In the genomic region with DNA sequence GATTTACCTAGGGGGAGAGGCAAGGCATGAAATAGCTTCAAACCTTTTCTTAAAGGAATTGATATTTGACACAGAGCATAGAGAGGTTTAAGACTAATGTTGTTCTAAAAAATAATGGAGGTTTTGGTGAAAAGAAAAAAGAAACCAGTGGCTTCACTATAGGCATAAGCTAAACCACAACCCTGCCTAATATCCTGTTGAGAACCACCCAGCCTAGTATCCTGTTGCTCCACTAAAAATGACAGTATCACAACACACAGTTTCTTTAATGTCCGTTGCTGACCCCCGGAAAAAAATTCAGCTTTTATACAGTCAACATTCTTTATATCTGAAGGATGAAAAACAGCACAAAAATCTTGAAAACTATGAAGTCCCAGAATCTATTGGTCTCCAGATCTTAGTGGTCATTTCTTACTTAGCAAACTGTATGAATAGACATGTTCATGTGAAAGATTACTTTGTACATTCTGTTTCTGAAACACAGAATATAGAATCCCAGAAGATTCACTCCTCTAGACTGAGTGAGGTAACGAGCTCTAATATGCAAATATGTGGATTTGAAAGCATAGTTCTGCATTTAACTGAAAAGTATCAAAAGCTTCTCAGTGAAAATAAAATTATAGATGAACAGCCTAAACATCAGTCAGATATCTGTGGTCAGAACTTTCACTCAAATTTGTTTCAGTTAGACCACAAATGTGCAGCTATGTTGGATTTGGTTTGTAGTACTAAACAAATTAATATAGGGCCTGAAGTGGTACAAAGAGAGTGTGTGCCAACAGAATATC, we compare ENCODE assay signal across 10 cellular contexts. TPM values are rescaled to one million over a fixed set of nuclear protein-coding genes. Genes with fewer than 3 reads are reported as not detected.
A peak's percentile ranks its signal among the peaks of the same experiment; 100 is the strongest.
DNase-seq lines count a peak whose midpoint lies in the region; ATAC-seq and TF ChIP-seq lines count a peak whose summit lies in the region.
"Had no signal": no experiment of that assay in that cellular context is flagged by ENCODE, and none has a peak within 500 bp of the region (broad histone marks: within the 10 kb centered on the region; RNA-seq: fewer than 3 reads in every experiment).

No MANE protein-coding gene starts in this region.

- intact Hi-C loops in Caco-2 (cut with micrococcal nuclease; ENCODE audit: unreplicated experiment): no loop called here

- H3K4me1 ChIP-seq in Caco-2: 0 out of 2 replicates have a peak, but pooled peaks cover 4% of the 10 kb centered on the region
- H3K4me1 ChIP-seq: tibial artery had no signal

- POLR2A ChIA-PET in activated naive CD8-positive, alpha-beta T cell treated with anti-CD3 and anti-CD28 coated beads, Interleukin-2, amount 10 ng/mL, durations not matched to agents 7 days and 5 days (lab: Charles Lee): interaction anchor here (0.6 to 3.7 kb wide), 6 partner anchors 41 to 77 kb away, joined by 3 to 21 read pairs (median 6); a partner anchor contains a TSS
- POLR2A ChIA-PET in Caco-2 (lab: Charles Lee): no interaction called here

- no peaks in the 10 kb centered on the region for H3K27me3 ChIP-seq in Caco-2 (replicated peaks; ENCODE audit: control insufficient read depth, insufficient read depth, low read length)
- H3K27me3 ChIP-seq: tibial artery had no signal

- CTCF ChIA-PET in Caco-2 (lab: Charles Lee): no interaction called here

- no peaks in the 10 kb centered on the region for H3K9me3 Mint-ChIP-seq in activated naive CD8-positive, alpha-beta T cell treated with anti-CD3 and anti-CD28 coated beads, Interleukin-2, amount 10 ng/mL, durations not matched to agents 7 days and 5 days
- no peaks in the 10 kb centered on the region for H3K9me3 Mint-ChIP-seq in Caco-2 (ENCODE audit: unreplicated experiment)

- DNase-seq in GM20000 (ENCODE audit: low spot score) (peak; percentile 7), activated gamma-delta T cell treated with Interleukin-2 at 50 U/mL for 16 hours (no peak), T1000 (lab: John Stamatoyannopoulos, UW) (no peak), NCI-H2107 (lab: John Stamatoyannopoulos, UW) (no peak), Caco-2 (no peak)
- no peak for DNase-seq in activated naive CD8-positive, alpha-beta T cell treated with anti-CD3 and anti-CD28 coated beads, Interleukin-2, amount 10 ng/mL, durations not matched to agents 7 days and 5 days
- DNase-seq: SW 1271, tibial artery had no signal

- no peaks in the 10 kb centered on the region for H3K27me3 Mint-ChIP-seq in activated naive CD8-positive, alpha-beta T cell treated with anti-CD3 and anti-CD28 coated beads, Interleukin-2, amount 10 ng/mL, durations not matched to agents 7 days and 5 days
- H3K27me3 Mint-ChIP-seq in Caco-2 (ENCODE audit: insufficient read depth, unreplicated experiment): no peaks in the 10 kb centered on the region

- H3K4me3 Mint-ChIP-seq in activated naive CD8-positive, alpha-beta T cell treated with anti-CD3 and anti-CD28 coated beads, Interleukin-2, amount 10 ng/mL, durations not matched to agents 7 days and 5 days: peak overlapping the region; percentile 78
- no peak overlapping the region for H3K4me3 Mint-ChIP-seq in Caco-2 (ENCODE audit: unreplicated experiment)

- peak; percentile 88 for ATAC-seq in GM18502 (IDR thresholded peaks at IDR 0.05; ENCODE audit: poor library complexity, unreplicated experiment)
- peak; percentile 86 for ATAC-seq in HG03139 (IDR thresholded peaks at IDR 0.05; ENCODE audit: unreplicated experiment)
- peak; percentile 85 for ATAC-seq in activated naive CD8-positive, alpha-beta T cell treated with anti-CD3 and anti-CD28 coated beads, Interleukin-2, amount 10 ng/mL, durations not matched to agents 7 days and 5 days (ENCODE audit: low read depth)

- peaks cover 34% of the 10 kb centered on the region for H3K4me1 Mint-ChIP-seq in activated naive CD8-positive, alpha-beta T cell treated with anti-CD3 and anti-CD28 coated beads, Interleukin-2, amount 10 ng/mL, durations not matched to agents 7 days and 5 days
- H3K4me1 Mint-ChIP-seq in Caco-2 (ENCODE audit: low read depth, unreplicated experiment): peaks cover 6% of the 10 kb centered on the region

- no peak for TF ChIP-seq CTCF in GM20000 (IDR thresholded peaks at IDR 0.05; ENCODE audit: extremely low read depth, missing control alignments)
- no peak for TF ChIP-seq CTCF in Caco-2 (IDR thresholded peaks at IDR 0.05; ENCODE audit: insufficient read depth in 1 of 2, low read depth in 1 of 2, low read length in 1 of 2, severe bottlenecking in 1 of 2, unreplicated experiment in 1 of 2)

- no TSS peak for BruUV-seq in Caco-2 (replicated peaks; lab: Mats Ljungman, UMichigan)

- H3K9me3 ChIP-seq in Caco-2: no peaks in the 10 kb centered on the region
- H3K9me3 ChIP-seq: tibial artery had no signal

- no peak overlapping the region for H3K4me3 ChIP-seq in Caco-2 (ENCODE audit: low read depth, low read length)
- H3K4me3 ChIP-seq: tibial artery had no signal

- H3K36me3 ChIP-seq in Caco-2 (ENCODE audit: control insufficient read depth, insufficient read depth, low read length): no peaks in the 10 kb centered on the region

- H3K27ac Mint-ChIP-seq in activated naive CD8-positive, alpha-beta T cell treated with anti-CD3 and anti-CD28 coated beads, Interleukin-2, amount 10 ng/mL, durations not matched to agents 7 days and 5 days: peak overlapping the region; percentile 91
- H3K27ac Mint-ChIP-seq in Caco-2 (ENCODE audit: unreplicated experiment): no peak overlapping the region

- peaks cover 39% of the 10 kb centered on the region for H3K36me3 Mint-ChIP-seq in activated naive CD8-positive, alpha-beta T cell treated with anti-CD3 and anti-CD28 coated beads, Interleukin-2, amount 10 ng/mL, durations not matched to agents 7 days and 5 days
- H3K36me3 Mint-ChIP-seq in Caco-2 (ENCODE audit: insufficient read depth, unreplicated experiment): no peaks in the 10 kb centered on the region

RNA-seq across cellular contexts. Expression of a gene that starts 40.5 kb away (rescaled TPM):
- 10 to 100 TPM; 24.7 to 28.2 TPM for total RNA-seq in activated naive CD8-positive, alpha-beta T cell treated with anti-CD3 and anti-CD28 coated beads, Interleukin-2, amount 10 ng/mL, durations not matched to agents 7 days and 5 days
- total RNA-seq in Caco-2 (2022): 16.3 and 19.9 TPM in 2 replicates

RNA-seq across cellular contexts. Expression of a gene that starts 52.4 kb away (rescaled TPM):
- 10 to 100 TPM; 23.2 to 23.6 TPM for total RNA-seq in activated naive CD8-positive, alpha-beta T cell treated with anti-CD3 and anti-CD28 coated beads, Interleukin-2, amount 10 ng/mL, durations not matched to agents 7 days and 5 days
- total RNA-seq in Caco-2 (2022): not detected in 2 replicates

Comparison
In these comparisons a context has a peak if more than half of its experiments do, and no peak if none do; other contexts are left out.
1. RNA of a gene that starts 52.4 kb away (total RNA-seq): 23.2 to 23.6 TPM in activated naive CD8-positive, alpha-beta T cell treated with anti-CD3 and anti-CD28 coated beads, Interleukin-2, amount 10 ng/mL, durations not matched to agents 7 days and 5 days; not detected in Caco-2; every median in the first group is over 10 times any median in the second.
2. Peak in every context shown above with its lines, with median percentiles within 50 percentile points of each other: ATAC-seq.